In the genomic region with DNA sequence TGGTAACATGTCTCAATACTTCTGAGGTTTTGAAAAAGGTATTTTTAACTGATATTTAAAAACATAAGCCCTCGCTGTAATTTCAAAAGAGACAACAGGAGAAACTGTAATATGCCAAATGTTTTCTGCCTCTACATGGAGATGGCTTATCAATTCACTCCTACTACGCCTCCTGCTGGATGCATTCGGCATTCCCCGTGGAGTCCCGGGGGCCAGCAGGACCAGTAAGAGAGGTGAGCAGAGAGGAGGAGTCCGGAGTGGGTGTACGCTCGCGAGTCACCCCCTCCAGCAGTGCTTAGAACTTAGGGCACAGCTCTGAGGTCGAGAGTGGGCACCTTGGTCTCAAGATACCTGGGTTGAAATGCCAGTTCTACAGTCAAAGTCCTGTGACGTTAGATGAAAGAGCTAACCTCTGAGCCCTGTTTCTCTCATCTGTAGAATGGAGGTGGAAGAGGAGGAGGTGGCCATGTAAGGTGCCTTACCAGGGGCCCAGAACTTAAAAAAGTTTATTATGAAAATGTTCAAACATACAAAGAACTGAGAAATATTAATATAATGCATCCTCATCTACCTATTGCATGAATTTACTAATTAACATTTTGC, we compare ENCODE assay signal across 8 cellular contexts.
A peak's percentile ranks its signal among the peaks of the same experiment; 100 is the strongest.
DNase-seq lines count a peak whose midpoint lies in the region; ATAC-seq and TF ChIP-seq lines count a peak whose summit lies in the region.

No MANE protein-coding gene starts in this region.

- POLR2A ChIA-PET in MCF 10A (lab: Yijun Ruan, JAX), result no interaction called here

- intact Hi-C loops in MCF 10A (cut with micrococcal nuclease) (loop anchor here (5.0 kb wide), 1 partner anchor 206 kb away; no protein-coding TSS in a partner anchor), breast epithelium (cut with DNase I; ENCODE audit: low total_unique reads) (no loop called here), thyroid gland (cut with DNase I) (no loop called here), aorta (cut with DNase I) (no loop called here)

- no peak overlapping the region for H3K4me3 Mint-ChIP-seq in MCF 10A (ENCODE audit: unreplicated experiment)

- CTCF ChIA-PET in MCF 10A (lab: Yijun Ruan, JAX), result interaction anchor here (0.5 to 2.3 kb wide), 12 partner anchors 17 to 443 kb away, joined by 3 to 9 read pairs (median 3); no protein-coding TSS in a partner anchor

- H3K27me3 ChIP-seq in breast epithelium (no peaks in the 10 kb centered on the region), kidney epithelial cell (ENCODE audit: control insufficient read depth, insufficient read depth, low read length) (no peaks in the 10 kb centered on the region), thyroid gland (no peaks in the 10 kb centered on the region), aorta (ENCODE audit: control insufficient read depth in 1 of 2, insufficient read depth in 2 of 2, low read length in 1 of 2) (no peaks in the 10 kb centered on the region)

- DNase-seq in MCF 10A (ENCODE audit: unreplicated experiment) (peak; percentile 50), breast epithelium (ENCODE audit: low spot score in 2 of 2) (no peak), NCI-H526 treated with DMSO at 0.1 percent for 48 hours (lab: John Stamatoyannopoulos, UW) (peak; percentile 37), kidney epithelial cell (ENCODE audit: low read depth) (no peak), thyroid gland (peak in 1 of 2 donors; percentile 48), aorta (no peak)
- DNase-seq in activated naive CD8-positive, alpha-beta T cell treated with anti-CD3 and anti-CD28 coated beads, Interleukin-2, amount 50 U/mL, for 16 hours (ENCODE audit: low read depth, low spot score), result peak; percentile 20

- whole genome bisulfite sequencing in thyroid gland, 2 donors, result 58 to 63% methylated on average over 11 of the region's 11 CpGs
- WGBS in aorta, 2 donors, result 73 to 83% methylated on average over 11 of the region's 11 CpGs

- peaks cover 10% of the 10 kb centered on the region for H3K4me1 Mint-ChIP-seq in MCF 10A (ENCODE audit: insufficient read depth, unreplicated experiment)

- H3K4me3 ChIP-seq in breast epithelium, result no peak overlapping the region
- no peak overlapping the region for H3K4me3 ChIP-seq in kidney epithelial cell (ENCODE audit: low read depth, low read length)
- H3K4me3 ChIP-seq in thyroid gland (replicated peaks in 1 of 3), result no peak overlapping the region
- no peak overlapping the region for H3K4me3 ChIP-seq in aorta (ENCODE audit: low read length in 2 of 2)

- H3K27ac ChIP-seq in breast epithelium (no peak overlapping the region), thyroid gland (no peak overlapping the region), aorta (ENCODE audit: low read depth in 1 of 2, low read length in 2 of 2) (no peak overlapping the region)

- H3K36me3 Mint-ChIP-seq in MCF 10A (ENCODE audit: insufficient read depth, unreplicated experiment), result peaks cover 67% of the 10 kb centered on the region

- no peak for TF ChIP-seq POLR2A in breast epithelium (IDR thresholded peaks at IDR 0.05)
- no peak for TF ChIP-seq POLR2A in thyroid gland (IDR thresholded peaks at IDR 0.05)

- H3K36me3 ChIP-seq in breast epithelium (no peaks in the 10 kb centered on the region), kidney epithelial cell (ENCODE audit: control insufficient read depth, insufficient read depth, low read length) (peaks cover 10% of the 10 kb centered on the region), thyroid gland (peaks cover 3 to 4% of the 10 kb centered on the region in 2 donors), aorta (ENCODE audit: control insufficient read depth in 1 of 2, insufficient read depth in 2 of 2, low read length in 1 of 2) (peaks cover 0 to 4% of the 10 kb centered on the region in 2 donors)

- H3K27ac Mint-ChIP-seq in MCF 10A (ENCODE audit: low read depth, unreplicated experiment), result no peak overlapping the region

- no TSS peak for BruUV-seq in MCF 10A (replicated peaks; lab: Mats Ljungman, UMichigan)

- H3K27me3 Mint-ChIP-seq in MCF 10A (ENCODE audit: insufficient read depth, unreplicated experiment), result no peaks in the 10 kb centered on the region

- H3K4me1 ChIP-seq in breast epithelium (no peaks in the 10 kb centered on the region), thyroid gland (peaks cover 10 to 20% of the 10 kb centered on the region in 2 donors), aorta (ENCODE audit: control insufficient read depth in 1 of 2, insufficient read depth in 2 of 2, low read length in 2 of 2) (no peaks in the 10 kb centered on the region)

- H3K9me3 ChIP-seq in breast epithelium, result no peaks in the 10 kb centered on the region
- no peaks in the 10 kb centered on the region for H3K9me3 ChIP-seq in thyroid gland
- no peaks in the 10 kb centered on the region for H3K9me3 ChIP-seq in aorta (ENCODE audit: control insufficient read depth, low read length)

- TF ChIP-seq CTCF in MCF 10A (IDR thresholded peaks at IDR 0.05; ENCODE audit: unreplicated experiment) (peak; percentile 49), breast epithelium (IDR thresholded peaks at IDR 0.05) (peak in 1 of 3 donors; percentile 28), kidney epithelial cell (IDR thresholded peaks at IDR 0.05; ENCODE audit: insufficient read depth, low read length, poor library complexity, severe bottlenecking) (peak; percentile 75), thyroid gland (IDR thresholded peaks at IDR 0.05) (peak in 4 of 6 experiments; percentile 38 to 59 (median 46))

- ATAC-seq in GM18907 (IDR thresholded peaks at IDR 0.05; ENCODE audit: unreplicated experiment) (no peak), aorta (ENCODE audit: low FRiP score) (no peak)

- H3K9me3 Mint-ChIP-seq in MCF 10A (ENCODE audit: unreplicated experiment), result no peaks in the 10 kb centered on the region

Comparison
In these comparisons a context has a peak if more than half of its experiments do, and no peak if none do; other contexts are left out.
1. DNase-seq: peak in MCF 10A (single experiment), NCI-H526 treated with DMSO at 0.1 percent for 48 hours (single experiment) and activated naive CD8-positive, alpha-beta T cell treated with anti-CD3 and anti-CD28 coated beads, Interleukin-2, amount 50 U/mL, for 16 hours (single experiment); none in breast epithelium (0 of 2), kidney epithelial cell (single experiment) and aorta (0 of 2).